ENCODE assay signal across 8 cellular contexts in genomic region chr11:67238894-67239794, GRCh38. TPM values are rescaled to one million over a fixed set of nuclear protein-coding genes. Genes with fewer than 3 reads are reported as not detected.
A peak's percentile ranks its signal among the peaks of the same experiment; 100 is the strongest.
DNase-seq lines count a peak whose midpoint lies in the region; ATAC-seq and TF ChIP-seq lines count a peak whose summit lies in the region.

No MANE protein-coding gene starts in this region.

- no peak for ATAC-seq in DND-41 (ENCODE audit: insufficient read depth, low read depth)
- no peak for ATAC-seq in HG02588 (IDR thresholded peaks at IDR 0.05; ENCODE audit: unreplicated experiment)

- H3K27ac ChIP-seq in DND-41 (ENCODE audit: low read length), result peak overlapping the region; percentile 79
- peak overlapping the region; percentile 58 for H3K27ac ChIP-seq in muscle layer of duodenum (ENCODE audit: low read length)

- peak overlapping the region; percentile 93 for H3K4me2 ChIP-seq in DND-41 (ENCODE audit: insufficient read depth, low read length)

- no peak for TF ChIP-seq CTCF in DND-41 (IDR thresholded peaks at IDR 0.05; ENCODE audit: borderline replicate concordance, extremely low read depth, low read length, poor library complexity, severe bottlenecking)
- TF ChIP-seq CTCF in choroid plexus epithelial cell (conservative IDR thresholded peaks at IDR 0.05; ENCODE audit: low read depth, low read length), result no peak

- no peaks in the 10 kb centered on the region for H3K9me3 ChIP-seq in DND-41 (ENCODE audit: insufficient read depth, low read length, severe bottlenecking)
- H3K9me3 ChIP-seq in MG63, result no peaks in the 10 kb centered on the region
- no peaks in the 10 kb centered on the region for H3K9me3 ChIP-seq in muscle layer of duodenum (ENCODE audit: control insufficient read depth in 1 of 2, low read length in 2 of 2)

- peaks cover 53% of the 10 kb centered on the region for H3K4me1 ChIP-seq in DND-41 (ENCODE audit: insufficient read depth, low read length)
- H3K4me1 ChIP-seq in muscle layer of duodenum (ENCODE audit: control insufficient read depth in 1 of 2, insufficient read depth in 2 of 2, low read length in 2 of 2), result peaks cover 12 to 42% of the 10 kb centered on the region in 2 donors

- H2AFZ ChIP-seq in DND-41 (ENCODE audit: low read depth, low read length), result peak overlapping the region; percentile 75; the same call in 1 of the 2 replicates

- H3K27me3 ChIP-seq in DND-41 (ENCODE audit: insufficient read depth, low read length, poor library complexity) (no peaks in the 10 kb centered on the region), MG63 (no peaks in the 10 kb centered on the region), muscle layer of duodenum (ENCODE audit: low read depth, low read length) (no peaks in the 10 kb centered on the region)

- H3K36me3 ChIP-seq in DND-41 (ENCODE audit: insufficient read depth, low read length) (peaks cover 46% of the 10 kb centered on the region), MG63 (peaks cover 38% of the 10 kb centered on the region), muscle layer of duodenum (ENCODE audit: control insufficient read depth in 1 of 2, insufficient read depth in 2 of 2, low read length in 2 of 2) (peaks cover 5 to 24% of the 10 kb centered on the region in 2 donors)

- H3K79me2 ChIP-seq in DND-41 (ENCODE audit: insufficient read depth, low read length), result peaks cover 54% of the 10 kb centered on the region

- peaks cover 39% of the 10 kb centered on the region for H4K20me1 ChIP-seq in DND-41 (ENCODE audit: insufficient read depth, low read length)

- H3K4me3 ChIP-seq in DND-41 (ENCODE audit: low read depth in 1 of 2, low read length in 2 of 2), result peak overlapping the region; percentile 3 to 59; a peak in 3 of 4 replicates
- peak overlapping the region; percentile 20 for H3K4me3 ChIP-seq in MG63
- H3K4me3 ChIP-seq in choroid plexus epithelial cell (ENCODE audit: low read depth, low read length), result peak overlapping the region; percentile 44
- H3K4me3 ChIP-seq in muscle layer of duodenum (ENCODE audit: low read depth in 1 of 2, low read length in 2 of 2), result peak overlapping the region; percentile 35 to 82

- DNase-seq in DND-41, result no peak
- DNase-seq in MG63, result no peak
- DNase-seq in choroid plexus epithelial cell (ENCODE audit: low read depth), result peak; percentile 22
- DNase-seq in cerebellar nuclear complex (lab: John Stamatoyannopoulos, UW), result no peak
- no peak for DNase-seq in stimulated activated CD4-positive, alpha-beta T cell treated with anti-CD3 and anti-CD28 coated beads, Interleukin-2, amount 100 ng/mL, for 24 hours
- DNase-seq in stimulated activated CD4-positive, alpha-beta T cell treated with anti-CD3 and anti-CD28 coated beads, Interleukin-2, amount 100 ng/mL, for 48 hours, result no peak

- peak overlapping the region; percentile 46 for H3K9ac ChIP-seq in DND-41 (ENCODE audit: low read depth, low read length)

RNA-seq across cellular contexts. Expression of gene GRK2, which starts 27.1 kb away (rescaled TPM):
- 24.2 and 31.8 TPM in 2 replicates for total RNA-seq in MG63 (2014; rRNA removed; shearing (Covaris generic); ENCODE audit: low replicate concordance)

RNA-seq across cellular contexts. Expression of gene ANKRD13D, which starts 50.0 kb away (rescaled TPM):
- total RNA-seq in MG63 (2014; rRNA removed; shearing (Covaris generic); ENCODE audit: low replicate concordance), result 17.2 and 25.8 TPM in 2 replicates
